Comparison of ENCODE assay signal across 8 cellular contexts in the genomic region with DNA sequence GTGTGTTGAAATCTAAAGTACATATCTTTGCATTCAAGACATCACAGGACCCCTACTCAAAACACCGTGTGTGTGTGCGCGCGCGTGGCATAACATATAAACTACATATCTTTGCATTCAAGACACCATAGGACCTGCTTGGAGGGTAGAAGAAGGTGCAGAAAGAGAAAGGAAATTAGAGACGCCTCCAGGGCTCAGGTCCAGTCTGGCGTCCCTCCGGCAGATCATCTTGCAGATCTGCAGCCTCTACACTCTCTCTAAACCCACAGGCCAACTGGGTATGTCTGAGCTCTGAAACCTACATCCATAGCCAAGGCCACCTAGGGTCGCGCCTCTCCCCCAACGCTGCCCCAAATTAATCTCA. TPM values are rescaled to one million over a fixed set of nuclear protein-coding genes. Genes with fewer than 3 reads are reported as not detected.
DNase-seq lines count a peak whose midpoint lies in the region; ATAC-seq and TF ChIP-seq lines count a peak whose summit lies in the region.

No MANE protein-coding gene starts in this region.

- POLR2A ChIA-PET in activated CD4-positive, alpha-beta memory T cell treated with anti-CD3 and anti-CD28 coated beads, Interleukin-2, amount 10 ng/mL, durations not matched to agents 7 days and 5 days (lab: Charles Lee) = interaction anchor here (0.7 to 2.0 kb wide), 5 partner anchors 19 to 127 kb away, joined by 3 to 9 read pairs (median 4); no protein-coding TSS in a partner anchor

- no peak for DNase-seq in activated naive CD4-positive, alpha-beta T cell treated with anti-CD3 and anti-CD28 coated beads, Interleukin-2, amount 10 ng/mL, durations not matched to agents 7 days and 5 days
- DNase-seq in activated naive CD4-positive, alpha-beta T cell treated with anti-CD3 and anti-CD28 coated beads, Interleukin-2, amount 50 U/mL, for 16 hours = no peak
- no peak for DNase-seq in activated CD4-positive, alpha-beta memory T cell treated with anti-CD3 and anti-CD28 coated beads, Interleukin-2, amount 10 ng/mL, durations not matched to agents 7 days and 5 days
- DNase-seq in tibial nerve (ENCODE audit: low spot score in 2 of 2) = no peak
- no peak for DNase-seq in HuH-7.5 (ENCODE audit: low spot score)

- peak overlapping the region; percentile 56; the same call in 1 of the 2 replicates for H3K4me3 ChIP-seq in iPS-20b (ENCODE audit: low read length)
- peak overlapping the region in 3 of 4 donors; percentile 57 to 72 (median 68) for H3K4me3 ChIP-seq in tibial nerve

- H3K27ac ChIP-seq in iPS-20b (ENCODE audit: low read length) = no peak overlapping the region
- H3K27ac ChIP-seq in tibial nerve = no peak overlapping the region

- no peaks in the 10 kb centered on the region for H3K9me3 Mint-ChIP-seq in activated naive CD4-positive, alpha-beta T cell treated with anti-CD3 and anti-CD28 coated beads, Interleukin-2, amount 10 ng/mL, durations not matched to agents 7 days and 5 days
- no peaks in the 10 kb centered on the region for H3K9me3 Mint-ChIP-seq in activated CD4-positive, alpha-beta memory T cell treated with anti-CD3 and anti-CD28 coated beads, Interleukin-2, amount 10 ng/mL, durations not matched to agents 7 days and 5 days

- H3K9ac ChIP-seq in iPS-20b (ENCODE audit: low read depth, low read length) = peak overlapping the region; percentile 93; the same call in 1 of the 2 replicates

- no peak for TF ChIP-seq CTCF in tibial nerve (IDR thresholded peaks at IDR 0.05)

- H3K36me3 ChIP-seq in iPS-20b (ENCODE audit: insufficient read depth, low read depth, low read length) = peaks cover 11% of the 10 kb centered on the region
- no peaks in the 10 kb centered on the region for H3K36me3 ChIP-seq in tibial nerve

- WGBS in tibial nerve, 2 donors = 59 to 67% methylated on average over 11 of the region's 11 CpGs

- no peaks in the 10 kb centered on the region for H3K9me3 ChIP-seq in iPS-20b (ENCODE audit: insufficient read depth, low read depth, low read length)
- no peaks in the 10 kb centered on the region for H3K9me3 ChIP-seq in tibial nerve

- TF ChIP-seq EP300 in tibial nerve (IDR thresholded peaks at IDR 0.05) = no peak

- peaks cover 4% of the 10 kb centered on the region for H3K36me3 Mint-ChIP-seq in activated naive CD4-positive, alpha-beta T cell treated with anti-CD3 and anti-CD28 coated beads, Interleukin-2, amount 10 ng/mL, durations not matched to agents 7 days and 5 days
- no peaks in the 10 kb centered on the region for H3K36me3 Mint-ChIP-seq in activated CD4-positive, alpha-beta memory T cell treated with anti-CD3 and anti-CD28 coated beads, Interleukin-2, amount 10 ng/mL, durations not matched to agents 7 days and 5 days (ENCODE audit: low read depth)

- CTCF ChIA-PET in activated naive CD4-positive, alpha-beta T cell treated with anti-CD3 and anti-CD28 coated beads, Interleukin-2, amount 10 ng/mL, durations not matched to agents 7 days and 5 days (lab: Charles Lee) = interaction anchor here (1.3 kb wide), 1 partner anchor 194 kb away, joined by 6 read pairs; no protein-coding TSS in a partner anchor
- CTCF ChIA-PET in activated CD4-positive, alpha-beta memory T cell treated with anti-CD3 and anti-CD28 coated beads, Interleukin-2, amount 10 ng/mL, durations not matched to agents 7 days and 5 days (lab: Charles Lee) = interaction anchor here (0.7 to 1.9 kb wide), 2 partner anchors 20 to 170 kb away, joined by 4 read pairs; no protein-coding TSS in a partner anchor

- peaks cover 26% of the 10 kb centered on the region for H3K4me1 Mint-ChIP-seq in activated naive CD4-positive, alpha-beta T cell treated with anti-CD3 and anti-CD28 coated beads, Interleukin-2, amount 10 ng/mL, durations not matched to agents 7 days and 5 days
- peaks cover 29% of the 10 kb centered on the region for H3K4me1 Mint-ChIP-seq in activated CD4-positive, alpha-beta memory T cell treated with anti-CD3 and anti-CD28 coated beads, Interleukin-2, amount 10 ng/mL, durations not matched to agents 7 days and 5 days

- peak overlapping the region; percentile 88 for H3K4me3 Mint-ChIP-seq in activated naive CD4-positive, alpha-beta T cell treated with anti-CD3 and anti-CD28 coated beads, Interleukin-2, amount 10 ng/mL, durations not matched to agents 7 days and 5 days
- H3K4me3 Mint-ChIP-seq in activated CD4-positive, alpha-beta memory T cell treated with anti-CD3 and anti-CD28 coated beads, Interleukin-2, amount 10 ng/mL, durations not matched to agents 7 days and 5 days = peak overlapping the region; percentile 81

- ATAC-seq in HG03442 (IDR thresholded peaks at IDR 0.05; ENCODE audit: unreplicated experiment) (no peak), HG03280 (IDR thresholded peaks at IDR 0.05; ENCODE audit: unreplicated experiment) (no peak)

- H3K27me3 ChIP-seq in iPS-20b (ENCODE audit: insufficient read depth, low read length) (no peaks in the 10 kb centered on the region), tibial nerve (no peaks in the 10 kb centered on the region)

- peaks cover 21% of the 10 kb centered on the region for H3K27me3 Mint-ChIP-seq in activated naive CD4-positive, alpha-beta T cell treated with anti-CD3 and anti-CD28 coated beads, Interleukin-2, amount 10 ng/mL, durations not matched to agents 7 days and 5 days
- no peaks in the 10 kb centered on the region for H3K27me3 Mint-ChIP-seq in activated CD4-positive, alpha-beta memory T cell treated with anti-CD3 and anti-CD28 coated beads, Interleukin-2, amount 10 ng/mL, durations not matched to agents 7 days and 5 days

- no peak for TF ChIP-seq POLR2A in tibial nerve (IDR thresholded peaks at IDR 0.05)

- H3K4me1 ChIP-seq in iPS-20b (ENCODE audit: insufficient read depth, low read length) (peaks cover 7% of the 10 kb centered on the region; the same call in 1 of the 2 replicates), tibial nerve (peaks cover 0 to 25% (median 4%) of the 10 kb centered on the region in 4 donors)

- peak overlapping the region; percentile 89 for H3K27ac Mint-ChIP-seq in activated naive CD4-positive, alpha-beta T cell treated with anti-CD3 and anti-CD28 coated beads, Interleukin-2, amount 10 ng/mL, durations not matched to agents 7 days and 5 days
- peak overlapping the region; percentile 66 for H3K27ac Mint-ChIP-seq in activated CD4-positive, alpha-beta memory T cell treated with anti-CD3 and anti-CD28 coated beads, Interleukin-2, amount 10 ng/mL, durations not matched to agents 7 days and 5 days

RNA-seq across cellular contexts. Expression of a gene that starts 0.7 kb away (rescaled TPM):
- 10 to 100 TPM; 30.6 to 32.7 TPM for total RNA-seq in activated CD4-positive, alpha-beta memory T cell treated with anti-CD3 and anti-CD28 coated beads, Interleukin-2, amount 10 ng/mL, durations not matched to agents 7 days and 5 days
- 1 to 10 TPM; 3.8 to 9.0 (median 8.1) TPM for total RNA-seq in tibial nerve

RNA-seq across cellular contexts. Expression of a gene that starts 1.2 kb away (rescaled TPM):
- total RNA-seq in activated CD4-positive, alpha-beta memory T cell treated with anti-CD3 and anti-CD28 coated beads, Interleukin-2, amount 10 ng/mL, durations not matched to agents 7 days and 5 days = under 1 TPM; 0.45 to 0.91 TPM
- under 1 TPM in 2 of 4 donors, not detected in 2; 0.30 to 0.44 TPM for total RNA-seq in tibial nerve

RNA-seq across cellular contexts. Expression of a gene that starts 10.0 kb away (rescaled TPM):
- total RNA-seq in activated CD4-positive, alpha-beta memory T cell treated with anti-CD3 and anti-CD28 coated beads, Interleukin-2, amount 10 ng/mL, durations not matched to agents 7 days and 5 days = under 1 TPM in 1 of 2 experiments, not detected in 1; 0.23 TPM
- total RNA-seq in tibial nerve = under 1 TPM in 1 of 4 donors, not detected in 3; 0.20 TPM

RNA-seq across cellular contexts. Expression of a gene that starts 22.4 kb away (rescaled TPM):
- 1 to 10 TPM; 4.2 to 4.7 TPM for total RNA-seq in activated CD4-positive, alpha-beta memory T cell treated with anti-CD3 and anti-CD28 coated beads, Interleukin-2, amount 10 ng/mL, durations not matched to agents 7 days and 5 days
- total RNA-seq in tibial nerve = 10 to 100 TPM; 17.9 to 33.3 (median 22.4) TPM

RNA-seq across cellular contexts. Expression of a gene that starts 34.0 kb away (rescaled TPM):
- 10 to 100 TPM; 86.5 to 88.8 TPM for total RNA-seq in activated CD4-positive, alpha-beta memory T cell treated with anti-CD3 and anti-CD28 coated beads, Interleukin-2, amount 10 ng/mL, durations not matched to agents 7 days and 5 days
- 10 to 100 TPM; 27.0 to 74.1 (median 41.3) TPM for total RNA-seq in tibial nerve
